ENCODE assay signal across 10 cellular contexts in the genomic region with DNA sequence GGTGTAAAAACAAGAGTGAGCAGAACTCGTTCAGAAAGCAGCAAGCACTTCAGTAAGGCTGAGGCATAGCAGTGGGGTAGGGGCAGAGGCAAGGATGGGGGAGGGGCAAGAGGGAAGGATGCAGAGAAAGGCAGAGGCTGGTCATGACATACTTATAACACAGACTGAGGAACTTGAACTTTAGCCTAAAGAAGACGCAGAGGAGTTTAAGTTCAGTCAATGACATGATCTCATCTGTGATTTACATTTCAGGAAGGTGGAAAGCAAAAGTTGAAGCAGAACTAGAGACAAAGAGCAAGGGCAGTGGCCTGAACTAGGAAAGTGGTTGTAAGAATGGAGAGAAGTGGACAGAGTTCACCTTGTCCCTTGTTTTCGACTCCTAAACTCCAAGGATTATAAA. TPM values are rescaled to one million over a fixed set of nuclear protein-coding genes. Genes with fewer than 3 reads are reported as not detected.
A peak's percentile ranks its signal among the peaks of the same experiment; 100 is the strongest.
DNase-seq lines count a peak whose midpoint lies in the region; ATAC-seq and TF ChIP-seq lines count a peak whose summit lies in the region.
"Had no signal": no experiment of that assay in that cellular context is flagged by ENCODE, and none has a peak within 500 bp of the region (broad histone marks: within the 10 kb centered on the region; RNA-seq: fewer than 3 reads in every experiment).

No MANE protein-coding gene starts in this region.

- no peak overlapping the region for H3K27ac ChIP-seq in GM23338 (ENCODE audit: low read depth)
- H3K27ac ChIP-seq: ascending aorta, sigmoid colon had no signal

- H3K36me3 Mint-ChIP-seq in GM23338 (ENCODE audit: low read depth) (no peaks in the 10 kb centered on the region), chondrocyte (ENCODE audit: low read depth) (peaks cover 4% of the 10 kb centered on the region)

- H3K27ac Mint-ChIP-seq in GM23338, result peak overlapping the region; percentile 20; the same call in 1 of the 2 replicates
- no peak overlapping the region for H3K27ac Mint-ChIP-seq in chondrocyte (ENCODE audit: unreplicated experiment)

- H3K9me2 ChIP-seq in GM23338 (ENCODE audit: insufficient read depth), result no peaks in the 10 kb centered on the region

- no peaks in the 10 kb centered on the region for H3K36me3 ChIP-seq in GM23338 (ENCODE audit: insufficient read depth)
- H3K36me3 ChIP-seq in mucosa of descending colon (ENCODE audit: low read depth), result no peaks in the 10 kb centered on the region
- H3K36me3 ChIP-seq: ascending aorta, sigmoid colon had no signal

- DNase-seq in GM23338 (ENCODE audit: low spot score) (peak; percentile 75), NOMO-1 treated with dmso at 0.1 percent for 144 hours (lab: John Stamatoyannopoulos, UW; ENCODE audit: unreplicated experiment) (peak; percentile 29), mucosa of descending colon (peak in 2 of 3 donors; percentile 28 to 31), hepatic stellate cell (ENCODE audit: low spot score) (no peak), nucleus accumbens (lab: John Stamatoyannopoulos, UW) (no peak), ecto neural progenitor cell (ENCODE audit: low spot score) (no peak), chondrocyte (ENCODE audit: low spot score) (no peak)
- DNase-seq: sigmoid colon had no signal

- no peaks in the 10 kb centered on the region for H4K20me1 ChIP-seq in GM23338 (replicated peaks; ENCODE audit: insufficient read depth)

- H3K9me3 ChIP-seq in mucosa of descending colon, result no peaks in the 10 kb centered on the region
- H3K9me3 ChIP-seq: ascending aorta, sigmoid colon had no signal

- no peaks in the 10 kb centered on the region for H3F3A ChIP-seq in GM23338 (replicated peaks; ENCODE audit: low read depth)

- intact Hi-C loops in mucosa of descending colon (cut with DNase I, micrococcal nuclease), result no loop called here

- H3K4me3 Mint-ChIP-seq in GM23338 (no peak overlapping the region), chondrocyte (ENCODE audit: unreplicated experiment) (no peak overlapping the region)

- no peak for TF ChIP-seq POLR2A in GM18505 (IDR thresholded peaks at IDR 0.05; ENCODE audit: borderline replicate concordance, extremely low read depth, insufficient read depth, insufficient read length)

- H3K79me2 ChIP-seq in GM23338 (replicated peaks; ENCODE audit: insufficient read depth), result no peaks in the 10 kb centered on the region

- H3K4me2 ChIP-seq in GM23338, result peak overlapping the region; percentile 67

- ATAC-seq in GM18505 (IDR thresholded peaks at IDR 0.05; ENCODE audit: unreplicated experiment) (peak; percentile 30), GM23338 (peak; percentile 92), mucosa of descending colon (peak; percentile 63)

- TF ChIP-seq CTCF in GM23338 (conservative IDR thresholded peaks at IDR 0.05; ENCODE audit: low read depth in 2 of 2), result no peak
- no peak for TF ChIP-seq CTCF in mucosa of descending colon (IDR thresholded peaks at IDR 0.05)
- TF ChIP-seq CTCF in chondrocyte (IDR thresholded peaks at IDR 0.05), result no peak

- H3K4me1 Mint-ChIP-seq in GM23338 (peaks cover 20% of the 10 kb centered on the region), chondrocyte (ENCODE audit: low read depth) (peaks cover 17% of the 10 kb centered on the region)

- no peaks in the 10 kb centered on the region for H3K27me3 ChIP-seq in GM23338 (ENCODE audit: insufficient read depth)
- H3K27me3 ChIP-seq: ascending aorta, sigmoid colon had no signal

- no peak overlapping the region for H3K4me3 ChIP-seq in GM23338
- H3K4me3 ChIP-seq in mucosa of descending colon, result no peak overlapping the region
- H3K4me3 ChIP-seq: ascending aorta, sigmoid colon had no signal

- peaks cover 13% of the 10 kb centered on the region for H3K4me1 ChIP-seq in GM23338 (ENCODE audit: insufficient read depth)
- peaks cover 12% of the 10 kb centered on the region for H3K4me1 ChIP-seq in mucosa of descending colon (ENCODE audit: low read depth)
- H3K4me1 ChIP-seq: ascending aorta, sigmoid colon had no signal

- H3K27me3 Mint-ChIP-seq in GM23338 (ENCODE audit: insufficient read depth, low read depth, poor library complexity) (no peaks in the 10 kb centered on the region), chondrocyte (ENCODE audit: low read depth) (no peaks in the 10 kb centered on the region)

- H2AFZ ChIP-seq in GM23338, result 0 out of 2 replicates have a peak overlapping the region, but pooled peaks have one; percentile 43

- H3K9me3 Mint-ChIP-seq in GM23338 (no peaks in the 10 kb centered on the region), chondrocyte (ENCODE audit: low read depth) (peaks cover 4% of the 10 kb centered on the region)

TF ChIP-seq in GM23338, 12 proteins besides CTCF, POLR2A, EP300 and RAD21 (continues in another document):
- TF ChIP-seq POLR2AphosphoS5 (IDR thresholded peaks at IDR 0.05; ENCODE audit: low read depth), result no peak
- no peak for TF ChIP-seq REST (IDR thresholded peaks at IDR 0.05; ENCODE audit: unreplicated experiment)
- no peak for TF ChIP-seq STAT1 (IDR thresholded peaks at IDR 0.05; ENCODE audit: unreplicated experiment)
- TF ChIP-seq NANOG (IDR thresholded peaks at IDR 0.05; ENCODE audit: borderline replicate concordance), result no peak

RNA-seq across cellular contexts. Expression of gene MACC1, which starts 15.8 kb away (rescaled TPM):
- total RNA-seq in GM23338 (2014; rRNA removed; shearing (Covaris generic)), result 13.4 and 14.2 TPM in 2 replicates
- polyA plus RNA-seq in GM23338 (2016; fragmentation: Nextera tagmentation; extraction: Ambion mirVana), result 3.4 and 5.2 TPM in 2 replicates
- 10 to 100 TPM in 1 of 3 donors, 1 to 10 TPM in 2; 4.3 to 16.0 (median 9.8) TPM for total RNA-seq in mucosa of descending colon
- not detected in 3 replicates for total RNA-seq in chondrocyte
- total RNA-seq: ascending aorta had no signal

Comparison
In these comparisons a context has a peak if more than half of its experiments do, and no peak if none do; other contexts are left out.
1. ATAC-seq: peak in every context shown above with its lines; median percentile 92 in GM23338; 63 in mucosa of descending colon; 30 in GM18505.
2. DNase-seq: peak in GM23338 (single experiment), NOMO-1 treated with dmso at 0.1 percent for 144 hours (single experiment) and mucosa of descending colon (2 of 3); none in hepatic stellate cell (single experiment), nucleus accumbens (0 of 56), ecto neural progenitor cell (single experiment) and chondrocyte (single experiment).